8 cellular contexts compared by ENCODE assay signal in the genomic region with DNA sequence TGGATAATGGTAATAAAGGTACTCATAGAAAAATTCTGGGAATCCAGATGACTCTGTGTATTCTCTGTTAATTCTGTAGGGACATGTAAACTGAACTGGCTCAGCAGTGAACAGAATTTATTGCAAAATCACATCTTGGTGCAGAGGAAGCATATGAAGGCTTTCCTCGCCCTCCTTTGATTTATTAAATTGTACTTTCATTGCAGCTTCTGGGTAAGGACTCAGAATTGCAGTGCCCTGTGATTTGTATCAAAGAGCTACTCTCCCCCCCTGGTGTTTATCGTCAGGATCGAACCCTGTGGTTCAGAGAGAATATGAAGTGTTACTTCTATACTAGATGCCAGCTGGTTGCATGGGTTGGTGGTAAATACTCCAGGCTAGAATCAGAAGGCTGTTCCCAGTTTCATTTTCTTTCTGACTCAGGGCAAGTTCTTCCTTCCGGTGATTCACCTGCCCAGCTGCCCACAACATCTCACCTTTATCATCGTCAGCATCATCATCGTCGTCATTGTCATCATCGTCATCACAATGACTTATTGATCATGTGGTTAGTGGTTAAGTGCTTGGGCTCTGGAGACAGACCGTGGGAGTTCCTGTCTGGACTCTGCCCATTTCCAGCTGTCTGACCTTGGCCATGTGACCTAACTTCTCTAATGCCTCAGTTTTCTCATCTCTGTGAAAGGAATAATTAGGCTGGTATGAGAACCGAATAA.
DNase-seq lines count a peak whose midpoint lies in the region; ATAC-seq, FAIRE-seq and TF ChIP-seq lines count a peak whose summit lies in the region.

No MANE protein-coding gene starts in this region.

- peaks cover 18% of the 10 kb centered on the region for H3K4me1 ChIP-seq in CD4-positive, CD25-positive, alpha-beta regulatory T cell (ENCODE audit: control insufficient read depth, insufficient read depth, low read length, poor library complexity, severe bottlenecking)
- H3K4me1 ChIP-seq in ovary (ENCODE audit: insufficient read depth), result no peaks in the 10 kb centered on the region

- 81 to 87% (median 86%) methylated on average over 10 of the region's 10 CpGs for whole genome bisulfite sequencing in ovary, 3 donors

- H3K4me1 Mint-ChIP-seq in CD4-positive, CD25-positive, alpha-beta regulatory T cell, result peaks cover 19 to 30% (median 28%) of the 10 kb centered on the region in 4 donors
- H3K4me1 Mint-ChIP-seq in naive thymus-derived CD8-positive, alpha-beta T cell, result peaks cover 11 to 65% (median 33%) of the 10 kb centered on the region in 4 donors

- TF ChIP-seq POLR2A in ovary (IDR thresholded peaks at IDR 0.05), result no peak

- peak; percentile 71 to 92 (median 78) for DNase-seq in CD4-positive, CD25-positive, alpha-beta regulatory T cell
- DNase-seq in T1000 (lab: John Stamatoyannopoulos, UW) (peak; percentile 64), brain microvascular endothelial cell (peak; percentile 99), urothelium cell line (ENCODE audit: low spot score) (peak; percentile 74), ovary (no peak)
- peak in 9 of 10 donors; percentile 12 to 73 (median 47) for DNase-seq in naive thymus-derived CD8-positive, alpha-beta T cell

- no peaks in the 10 kb centered on the region for H3K9me3 ChIP-seq in CD4-positive, CD25-positive, alpha-beta regulatory T cell (ENCODE audit: control insufficient read depth in 2 of 2, low read length in 2 of 2)
- no peaks in the 10 kb centered on the region for H3K9me3 ChIP-seq in ovary

- no peak for FAIRE-seq in urothelium cell line (lab: Jason Lieb, UNC)

- no peaks in the 10 kb centered on the region for H3K36me3 Mint-ChIP-seq in CD4-positive, CD25-positive, alpha-beta regulatory T cell
- peaks cover 0 to 7% (median 6%) of the 10 kb centered on the region in 3 donors for H3K36me3 Mint-ChIP-seq in naive thymus-derived CD8-positive, alpha-beta T cell

- TF ChIP-seq CTCF in brain microvascular endothelial cell (IDR thresholded peaks at IDR 0.05; ENCODE audit: low read depth, low read length, missing control alignments) (peak; percentile 32), ovary (IDR thresholded peaks at IDR 0.05) (no peak)

- H3K4me3 Mint-ChIP-seq in CD4-positive, CD25-positive, alpha-beta regulatory T cell, result peak overlapping the region; percentile 1 to 61 (median 28)
- H3K4me3 Mint-ChIP-seq in naive thymus-derived CD8-positive, alpha-beta T cell, result peak overlapping the region in 4 of 10 donors; percentile 5 to 53 (median 35)

- H3K27me3 ChIP-seq in CD4-positive, CD25-positive, alpha-beta regulatory T cell (ENCODE audit: control insufficient read depth, insufficient read depth, low read length), result no peaks in the 10 kb centered on the region
- H3K27me3 ChIP-seq in brain microvascular endothelial cell (replicated peaks) (no peaks in the 10 kb centered on the region), ovary (no peaks in the 10 kb centered on the region)

- TF ChIP-seq EP300 in ovary (IDR thresholded peaks at IDR 0.05), result no peak

- no peaks in the 10 kb centered on the region for H3K36me3 ChIP-seq in CD4-positive, CD25-positive, alpha-beta regulatory T cell (ENCODE audit: control insufficient read depth, insufficient read depth, low read length)
- H3K36me3 ChIP-seq in brain microvascular endothelial cell (replicated peaks), result no peaks in the 10 kb centered on the region
- H3K36me3 ChIP-seq in ovary, result no peaks in the 10 kb centered on the region

- peak overlapping the region; percentile 89 to 92 (median 91) for H3K27ac Mint-ChIP-seq in CD4-positive, CD25-positive, alpha-beta regulatory T cell
- peak overlapping the region; percentile 25 to 95 (median 78) for H3K27ac Mint-ChIP-seq in naive thymus-derived CD8-positive, alpha-beta T cell

- peak overlapping the region; percentile 67 for H3K4me3 ChIP-seq in CD4-positive, CD25-positive, alpha-beta regulatory T cell (ENCODE audit: low read depth, low read length)
- H3K4me3 ChIP-seq in brain microvascular endothelial cell (ENCODE audit: low read depth, low read length) (no peak overlapping the region), ovary (no peak overlapping the region)

- peak overlapping the region; percentile 73 for H3K27ac ChIP-seq in CD4-positive, CD25-positive, alpha-beta regulatory T cell (ENCODE audit: insufficient read depth, low read length, poor library complexity, severe bottlenecking)
- H3K27ac ChIP-seq in brain microvascular endothelial cell (peak overlapping the region; percentile 81), ovary (no peak overlapping the region)

- H3K27me3 Mint-ChIP-seq in CD4-positive, CD25-positive, alpha-beta regulatory T cell, result no peaks in the 10 kb centered on the region
- no peaks in the 10 kb centered on the region for H3K27me3 Mint-ChIP-seq in naive thymus-derived CD8-positive, alpha-beta T cell

- intact Hi-C loops in ovary (cut with DNase I), result loop anchor here in 1 of 4 donors (10.0 kb wide), 1 partner anchor 396 kb away; the partner anchor contains the start of gene NR3C1

- ATAC-seq in CD4-positive, CD25-positive, alpha-beta regulatory T cell (ENCODE audit: low read depth in 2 of 2), result peak; percentile 92 to 93
- ATAC-seq in GM19395 (IDR thresholded peaks at IDR 0.05; ENCODE audit: unreplicated experiment) (peak; percentile 86), HG03442 (IDR thresholded peaks at IDR 0.05; ENCODE audit: unreplicated experiment) (peak; percentile 80)
- ATAC-seq in naive thymus-derived CD8-positive, alpha-beta T cell, result peak; percentile 86 to 87

- no peaks in the 10 kb centered on the region for H3K9me3 Mint-ChIP-seq in CD4-positive, CD25-positive, alpha-beta regulatory T cell
- no peaks in the 10 kb centered on the region for H3K9me3 Mint-ChIP-seq in naive thymus-derived CD8-positive, alpha-beta T cell

- POLR2A ChIA-PET in naive thymus-derived CD8-positive, alpha-beta T cell (lab: Charles Lee), result no interaction called here

- in situ Hi-C loops in brain microvascular endothelial cell (cut with HindIII; ENCODE audit: low pct_ligation_motif_present, low sequenced_read_pairs), result no loop called here

Comparison
In these comparisons a context has a peak if more than half of its experiments do, and no peak if none do; other contexts are left out.
1. DNase-seq: peak in CD4-positive, CD25-positive, alpha-beta regulatory T cell (3 of 3), T1000 (single experiment), brain microvascular endothelial cell (single experiment), naive thymus-derived CD8-positive, alpha-beta T cell (9 of 10) and urothelium cell line (single experiment); none in ovary (0 of 5).
2. H3K27ac ChIP-seq: peak in CD4-positive, CD25-positive, alpha-beta regulatory T cell (single experiment) and brain microvascular endothelial cell (single experiment); none in ovary (0 of 2).
3. Peak in every context shown above with its lines, with median percentiles within 50 percentile points of each other: ATAC-seq.